Comparison of ENCODE assay signal across 14 cellular contexts in the genomic region with DNA sequence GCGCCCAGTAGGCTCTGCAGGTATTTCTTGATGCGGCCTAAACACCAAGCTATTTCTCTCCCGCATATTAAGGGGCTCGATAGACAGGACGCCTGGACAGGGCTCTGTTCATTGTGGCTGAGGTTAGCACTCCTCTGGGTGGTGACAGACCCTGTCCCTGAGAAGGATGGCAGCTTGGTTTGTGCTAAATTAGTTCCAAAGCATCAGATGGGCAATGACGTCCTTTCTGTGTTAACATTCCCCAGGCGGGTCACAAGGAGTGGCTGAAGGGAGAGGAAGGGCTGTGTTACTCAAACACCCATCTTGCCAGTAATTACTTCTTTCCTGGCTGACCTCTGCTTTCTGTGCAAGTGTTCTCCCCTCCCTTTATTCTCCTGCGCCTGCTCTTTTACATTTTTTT. TPM values are rescaled to one million over a fixed set of nuclear protein-coding genes. Genes with fewer than 3 reads are reported as not detected.
DNase-seq lines count a peak whose midpoint lies in the region; ATAC-seq and TF ChIP-seq lines count a peak whose summit lies in the region.
"Had no signal": no experiment of that assay in that cellular context is flagged by ENCODE, and none has a peak within 500 bp of the region (broad histone marks: within the 10 kb centered on the region; RNA-seq: fewer than 3 reads in every experiment).

No MANE protein-coding gene starts in this region.

- intact Hi-C loops in activated CD8-positive, alpha-beta T cell treated with anti-CD3 and anti-CD28 coated beads for 36 hours (cut with micrococcal nuclease): no loop called here
- intact Hi-C loops in heart right ventricle (cut with DNase I): no loop called here
- intact Hi-C loops in vagina (cut with DNase I): no loop called here

- TF ChIP-seq POLR2A in vagina (IDR thresholded peaks at IDR 0.05): no peak

- H3K27me3 ChIP-seq in heart right ventricle (no peaks in the 10 kb centered on the region), vagina (no peaks in the 10 kb centered on the region)
- H3K27me3 ChIP-seq: thyroid gland had no signal

- POLR2A ChIA-PET in activated CD8-positive, alpha-beta T cell treated with anti-CD3 and anti-CD28 coated beads, Interleukin-2, amount 10 ng/mL, durations not matched to agents 7 days and 5 days (lab: Charles Lee): no interaction called here
- POLR2A ChIA-PET in activated CD8-positive, alpha-beta T cell treated with anti-CD3 and anti-CD28 coated beads for 36 hours (lab: Charles Lee): no interaction called here

- H3K27ac ChIP-seq in heart right ventricle (peak overlapping the region; percentile 65 to 91 (median 80)), vagina (peak overlapping the region; percentile 47)
- H3K27ac ChIP-seq: 22Rv1, thyroid gland had no signal

- no peak overlapping the region for H3K27ac Mint-ChIP-seq in activated CD8-positive, alpha-beta T cell treated with anti-CD3 and anti-CD28 coated beads, Interleukin-2, amount 10 ng/mL, durations not matched to agents 7 days and 5 days
- H3K27ac Mint-ChIP-seq in activated CD8-positive, alpha-beta T cell treated with anti-CD3 and anti-CD28 coated beads for 36 hours: no peak overlapping the region
- H3K27ac Mint-ChIP-seq: activated naive CD8-positive, alpha-beta T cell treated with anti-CD3 and anti-CD28 coated beads for 36 hours; T-helper 1 cell treated with Interleukin-12 subunit alpha and Interleukin-12 subunit beta and Interleukin-4 antibody, amounts not matched to agents 30 μg/mL and 1 μg/mL, for 36 hours had no signal

- peaks cover 29% of the 10 kb centered on the region for H3K4me1 Mint-ChIP-seq in activated CD8-positive, alpha-beta T cell treated with anti-CD3 and anti-CD28 coated beads, Interleukin-2, amount 10 ng/mL, durations not matched to agents 7 days and 5 days (ENCODE audit: low read depth)
- H3K4me1 Mint-ChIP-seq in activated CD8-positive, alpha-beta T cell treated with anti-CD3 and anti-CD28 coated beads for 36 hours (ENCODE audit: low read depth): peaks cover 25% of the 10 kb centered on the region

- H3K27me3 Mint-ChIP-seq in activated CD8-positive, alpha-beta T cell treated with anti-CD3 and anti-CD28 coated beads, Interleukin-2, amount 10 ng/mL, durations not matched to agents 7 days and 5 days (ENCODE audit: low read depth): no peaks in the 10 kb centered on the region
- H3K27me3 Mint-ChIP-seq in activated CD8-positive, alpha-beta T cell treated with anti-CD3 and anti-CD28 coated beads for 36 hours: no peaks in the 10 kb centered on the region
- H3K27me3 Mint-ChIP-seq: activated naive CD8-positive, alpha-beta T cell treated with anti-CD3 and anti-CD28 coated beads for 36 hours had no signal

- TF ChIP-seq CTCF in activated CD8-positive, alpha-beta T cell treated with anti-CD3 and anti-CD28 coated beads for 36 hours (IDR thresholded peaks at IDR 0.05): no peak
- no peak for TF ChIP-seq CTCF in heart right ventricle (IDR thresholded peaks at IDR 0.05)
- no peak for TF ChIP-seq CTCF in vagina (IDR thresholded peaks at IDR 0.05)

- peaks cover 20% of the 10 kb centered on the region for H3K36me3 Mint-ChIP-seq in activated CD8-positive, alpha-beta T cell treated with anti-CD3 and anti-CD28 coated beads, Interleukin-2, amount 10 ng/mL, durations not matched to agents 7 days and 5 days (ENCODE audit: low read depth)
- peaks cover 19% of the 10 kb centered on the region for H3K36me3 Mint-ChIP-seq in activated CD8-positive, alpha-beta T cell treated with anti-CD3 and anti-CD28 coated beads for 36 hours (ENCODE audit: low read depth)

- CTCF ChIA-PET in activated CD8-positive, alpha-beta T cell treated with anti-CD3 and anti-CD28 coated beads, Interleukin-2, amount 10 ng/mL, durations not matched to agents 7 days and 5 days (lab: Charles Lee): interaction anchor here (0.7 to 2.6 kb wide), 7 partner anchors 9 to 83 kb away, joined by 3 to 13 read pairs (median 6); no protein-coding TSS in a partner anchor
- CTCF ChIA-PET in activated CD8-positive, alpha-beta T cell treated with anti-CD3 and anti-CD28 coated beads for 36 hours (lab: Charles Lee): interaction anchor here (0.6 to 2.7 kb wide), 17 partner anchors 8 to 96 kb away, joined by 3 to 14 read pairs (median 4); a partner anchor contains a TSS

- peak; percentile 3 for DNase-seq in activated CD8-positive, alpha-beta T cell treated with anti-CD3 and anti-CD28 coated beads, Interleukin-2, amount 10 ng/mL, durations not matched to agents 7 days and 5 days
- DNase-seq in activated CD8-positive, alpha-beta T cell treated with anti-CD3 and anti-CD28 coated beads for 36 hours: no peak
- DNase-seq in heart right ventricle (peak in 1 of 2 donors; percentile 78), pons (ENCODE audit: low spot score) (peak; percentile 50), vagina (ENCODE audit: extremely low spot score in 2 of 2) (peak in 1 of 2 donors; percentile 89), OCI-M2 (lab: John Stamatoyannopoulos, UW; ENCODE audit: unreplicated experiment) (no peak), NOMO-1 treated with DMSO at 0.1 percent for 48 hours (lab: John Stamatoyannopoulos, UW; ENCODE audit: unreplicated experiment) (no peak)
- DNase-seq in stimulated activated naive CD4-positive, alpha-beta T cell (lab: John Stamatoyannopoulos, UW): no peak
- DNase-seq: cerebellar nuclear complex, NCI-H1930, thyroid gland had no signal

- H3K4me3 Mint-ChIP-seq in activated CD8-positive, alpha-beta T cell treated with anti-CD3 and anti-CD28 coated beads, Interleukin-2, amount 10 ng/mL, durations not matched to agents 7 days and 5 days: no peak overlapping the region
- H3K4me3 Mint-ChIP-seq in activated CD8-positive, alpha-beta T cell treated with anti-CD3 and anti-CD28 coated beads for 36 hours: no peak overlapping the region
- H3K4me3 Mint-ChIP-seq: activated naive CD8-positive, alpha-beta T cell treated with anti-CD3 and anti-CD28 coated beads for 36 hours; T-helper 1 cell treated with Interleukin-12 subunit alpha and Interleukin-12 subunit beta and Interleukin-4 antibody, amounts not matched to agents 30 μg/mL and 1 μg/mL, for 36 hours had no signal

- peaks cover 30 to 99% (median 79%) of the 10 kb centered on the region in 9 donors for H3K4me1 ChIP-seq in heart right ventricle
- H3K4me1 ChIP-seq in vagina: peaks cover 67% of the 10 kb centered on the region

- peaks cover 11% of the 10 kb centered on the region for H3K9me3 Mint-ChIP-seq in activated CD8-positive, alpha-beta T cell treated with anti-CD3 and anti-CD28 coated beads, Interleukin-2, amount 10 ng/mL, durations not matched to agents 7 days and 5 days (ENCODE audit: insufficient read depth)
- H3K9me3 Mint-ChIP-seq in activated CD8-positive, alpha-beta T cell treated with anti-CD3 and anti-CD28 coated beads for 36 hours: peaks cover 5% of the 10 kb centered on the region

- H3K4me3 ChIP-seq in heart right ventricle (no peak overlapping the region), vagina (no peak overlapping the region)
- H3K4me3 ChIP-seq: thyroid gland had no signal

- H3K9me3 ChIP-seq in heart right ventricle (peaks cover 0 to 12% (median 4%) of the 10 kb centered on the region in 11 donors), vagina (no peaks in the 10 kb centered on the region)
- H3K9me3 ChIP-seq: thyroid gland had no signal

- no peak for ATAC-seq in activated CD8-positive, alpha-beta T cell treated with anti-CD3 and anti-CD28 coated beads, Interleukin-2, amount 10 ng/mL, durations not matched to agents 7 days and 5 days
- no peak for ATAC-seq in activated CD8-positive, alpha-beta T cell treated with anti-CD3 and anti-CD28 coated beads for 36 hours
- ATAC-seq in heart right ventricle: peak; percentile 81 to 94 (median 90)

- H3K36me3 ChIP-seq in heart right ventricle (peaks cover 0 to 69% (median 0%) of the 10 kb centered on the region in 9 donors), vagina (no peaks in the 10 kb centered on the region)
- H3K36me3 ChIP-seq: thyroid gland had no signal

- 33 to 58% methylated on average over 8 of the region's 8 CpGs for WGBS in heart right ventricle, 2 donors

RNA-seq across cellular contexts. Expression of a gene that starts 12.0 kb away (rescaled TPM):
- 1 to 10 TPM; 4.8 to 6.3 TPM for total RNA-seq in activated CD8-positive, alpha-beta T cell treated with anti-CD3 and anti-CD28 coated beads, Interleukin-2, amount 10 ng/mL, durations not matched to agents 7 days and 5 days
- total RNA-seq in activated CD8-positive, alpha-beta T cell treated with anti-CD3 and anti-CD28 coated beads for 36 hours: 1 to 10 TPM; 6.3 to 6.8 TPM
- total RNA-seq in heart right ventricle (1 to 10 TPM; 3.9 to 7.8 (median 5.6) TPM), vagina (4.2 TPM)
- 1 to 10 TPM; 1.9 to 2.3 TPM for polyA plus RNA-seq in heart right ventricle

RNA-seq across cellular contexts. Expression of a gene that starts 12.1 kb away (rescaled TPM):
- 10 to 100 TPM; 12.5 to 13.4 TPM for total RNA-seq in activated CD8-positive, alpha-beta T cell treated with anti-CD3 and anti-CD28 coated beads, Interleukin-2, amount 10 ng/mL, durations not matched to agents 7 days and 5 days
- 10 to 100 TPM; 14.0 to 15.0 TPM for total RNA-seq in activated CD8-positive, alpha-beta T cell treated with anti-CD3 and anti-CD28 coated beads for 36 hours
- total RNA-seq in heart right ventricle (100 to 1,000 TPM; 364 to 568 (median 413) TPM), vagina (121 TPM)
- 100 to 1,000 TPM; 139 to 202 TPM for polyA plus RNA-seq in heart right ventricle

Comparison
In these comparisons a context has a peak if more than half of its experiments do, and no peak if none do; other contexts are left out.
1. DNase-seq: peak in activated CD8-positive, alpha-beta T cell treated with anti-CD3 and anti-CD28 coated beads, Interleukin-2, amount 10 ng/mL, durations not matched to agents 7 days and 5 days (single experiment) and pons (single experiment); none in activated CD8-positive, alpha-beta T cell treated with anti-CD3 and anti-CD28 coated beads for 36 hours (single experiment), OCI-M2 (single experiment), stimulated activated naive CD4-positive, alpha-beta T cell (0 of 6) and NOMO-1 treated with DMSO at 0.1 percent for 48 hours (single experiment).
2. ATAC-seq: peak in heart right ventricle (8 of 8); none in activated CD8-positive, alpha-beta T cell treated with anti-CD3 and anti-CD28 coated beads, Interleukin-2, amount 10 ng/mL, durations not matched to agents 7 days and 5 days (single experiment) and activated CD8-positive, alpha-beta T cell treated with anti-CD3 and anti-CD28 coated beads for 36 hours (single experiment).